Comparison of ENCODE assay signal across 15 cellular contexts in genomic region chr4:177127658-177128057, GRCh38.
DNase-seq lines count a peak whose midpoint lies in the region; ATAC-seq and TF ChIP-seq lines count a peak whose summit lies in the region.
"Had no signal": no experiment of that assay in that cellular context is flagged by ENCODE, and none has a peak within 500 bp of the region (broad histone marks: within the 10 kb centered on the region; RNA-seq: fewer than 3 reads in every experiment).

No MANE protein-coding gene starts in this region.

- DNase-seq in GM23248 (no peak), RWPE2 (ENCODE audit: low spot score) (no peak), epithelial cell of esophagus (ENCODE audit: low read depth) (peak; percentile 53), osteoblast (ENCODE audit: insufficient read length, low spot score, missing footprints) (no peak), T-helper 17 cell (no peak), DMS153 (lab: John Stamatoyannopoulos, UW) (no peak), Ammon's horn (ENCODE audit: low spot score) (no peak)
- DNase-seq: DMS 273 treated with DMSO at 0.1 percent for 48 hours, GDM1, NCI-H1436, NCI-H2029, NCI-H526 had no signal

- H3K4me1 Mint-ChIP-seq in T-helper 17 cell: no peaks in the 10 kb centered on the region

- in situ Hi-C loops in GM23248 (cut with MboI): no loop called here

- no peaks in the 10 kb centered on the region for H3K9me2 ChIP-seq in GM23248 (ENCODE audit: insufficient read depth)

- no peaks in the 10 kb centered on the region for H3K27me3 ChIP-seq in GM23248 (replicated peaks; ENCODE audit: insufficient read depth)
- H3K27me3 ChIP-seq in RWPE2 (ENCODE audit: insufficient read depth, poor library complexity, severe bottlenecking): no peaks in the 10 kb centered on the region
- no peaks in the 10 kb centered on the region for H3K27me3 ChIP-seq in osteoblast (ENCODE audit: insufficient read depth, low read length)
- H3K27me3 ChIP-seq: SJSA1 had no signal

- ATAC-seq in RWPE2 (ENCODE audit: low read depth) (no peak; the same call in 2 of the 3 replicates), HG02973 (IDR thresholded peaks at IDR 0.05; ENCODE audit: unreplicated experiment) (no peak), T-helper 17 cell (no peak)

- H3K27ac ChIP-seq in GM23248: peak overlapping the region; percentile 58
- H3K27ac ChIP-seq in RWPE2 (ENCODE audit: poor library complexity, severe bottlenecking): peak overlapping the region; percentile 75
- H3K27ac ChIP-seq in osteoblast (ENCODE audit: low read depth, low read length): peak overlapping the region; percentile 65
- H3K27ac ChIP-seq: KMS-11, SJSA1 had no signal

- peaks cover 19% of the 10 kb centered on the region for H3F3A ChIP-seq in GM23248 (ENCODE audit: insufficient read depth)

- peak overlapping the region; percentile 25 for H3K4me2 ChIP-seq in GM23248 (ENCODE audit: unreplicated experiment)
- no peak overlapping the region for H3K4me2 ChIP-seq in osteoblast (ENCODE audit: insufficient read depth, low read length)
- H3K4me2 ChIP-seq: KMS-11 had no signal

- H2AFZ ChIP-seq in GM23248 (no peak overlapping the region), osteoblast (ENCODE audit: low read length) (no peak overlapping the region)

- H3K4me3 ChIP-seq in GM23248 (no peak overlapping the region), RWPE2 (ENCODE audit: severe bottlenecking) (no peak overlapping the region), epithelial cell of esophagus (ENCODE audit: low read length) (no peak overlapping the region), osteoblast (ENCODE audit: insufficient read depth, low read length) (no peak overlapping the region)
- H3K4me3 ChIP-seq: SJSA1 had no signal

- H3K27ac Mint-ChIP-seq in T-helper 17 cell: no peak overlapping the region

- TF ChIP-seq CTCF in RWPE2 (IDR thresholded peaks at IDR 0.05; ENCODE audit: poor library complexity, severe bottlenecking) (no peak), epithelial cell of esophagus (IDR thresholded peaks at IDR 0.05; ENCODE audit: insufficient read depth, low read depth, low read length, missing control alignments) (no peak), osteoblast (IDR thresholded peaks at IDR 0.05; ENCODE audit: extremely low read depth, low read depth, low read length) (no peak)

- H4K20me1 ChIP-seq in GM23248 (ENCODE audit: insufficient read depth) (no peaks in the 10 kb centered on the region), osteoblast (ENCODE audit: insufficient read depth, low read length) (no peaks in the 10 kb centered on the region)

- H3K9me3 ChIP-seq in GM23248 (ENCODE audit: low read depth) (no peaks in the 10 kb centered on the region), RWPE2 (ENCODE audit: severe bottlenecking) (peaks cover 10% of the 10 kb centered on the region), osteoblast (ENCODE audit: low read depth, low read length) (peaks cover 8% of the 10 kb centered on the region), T-helper 17 cell (ENCODE audit: control insufficient read depth, low read length, poor library complexity, severe bottlenecking) (no peaks in the 10 kb centered on the region)
- H3K9me3 ChIP-seq: SJSA1 had no signal

- H3K36me3 Mint-ChIP-seq in T-helper 17 cell (ENCODE audit: low read depth): no peaks in the 10 kb centered on the region

- H3K4me1 ChIP-seq in GM23248 (ENCODE audit: insufficient read depth) (peaks cover 11% of the 10 kb centered on the region), RWPE2 (ENCODE audit: insufficient read depth, poor library complexity, severe bottlenecking) (peaks cover 33% of the 10 kb centered on the region), osteoblast (ENCODE audit: insufficient read depth, low read length) (peaks cover 10% of the 10 kb centered on the region)
- H3K4me1 ChIP-seq: SJSA1 had no signal

- no peaks in the 10 kb centered on the region for H3K79me2 ChIP-seq in GM23248 (ENCODE audit: insufficient read depth)
- no peaks in the 10 kb centered on the region for H3K79me2 ChIP-seq in osteoblast (ENCODE audit: insufficient read depth, low read length)

- H3K4me3 Mint-ChIP-seq in T-helper 17 cell: no peak overlapping the region

- no peaks in the 10 kb centered on the region for H3K36me3 ChIP-seq in GM23248 (ENCODE audit: low read depth)
- no peaks in the 10 kb centered on the region for H3K36me3 ChIP-seq in RWPE2 (ENCODE audit: low read depth)
- H3K36me3 ChIP-seq in osteoblast (ENCODE audit: insufficient read depth, low read length): no peaks in the 10 kb centered on the region
- H3K36me3 ChIP-seq: SJSA1 had no signal

- no peak overlapping the region for H3K9ac ChIP-seq in GM23248
- H3K9ac ChIP-seq: KMS-11 had no signal

- no peaks in the 10 kb centered on the region for H3K27me3 Mint-ChIP-seq in T-helper 17 cell
